13 cellular contexts compared by ENCODE assay signal in genomic region chr6:134375199-134375598, GRCh38.
"Had no signal": no experiment of that assay in that cellular context is flagged by ENCODE, and none has a peak within 500 bp of the region (broad histone marks: within the 10 kb centered on the region; RNA-seq: fewer than 3 reads in every experiment).

No MANE protein-coding gene starts in this region.

- H3K4me1 ChIP-seq: gastrocnemius medialis had no signal

- ATAC-seq: activated naive CD8-positive, alpha-beta T cell treated with anti-CD3 and anti-CD28 coated beads, Interleukin-2, amount 50 U/mL, for 24 hours; gastrocnemius medialis; pancreas had no signal

- H3K27ac ChIP-seq: gastrocnemius medialis, pancreas, uterus had no signal

- H3K36me3 ChIP-seq: gastrocnemius medialis, heart right ventricle, pancreas, uterus had no signal

- H3K4me3 ChIP-seq: dorsolateral prefrontal cortex, gastrocnemius medialis, heart right ventricle, pancreas, uterus had no signal

- H3K27me3 ChIP-seq: dorsolateral prefrontal cortex, gastrocnemius medialis, heart right ventricle, pancreas, uterus had no signal

- H3K9me3 ChIP-seq: gastrocnemius medialis, heart right ventricle, pancreas, uterus had no signal

- DNase-seq: activated CD4-positive, alpha-beta T cell treated with anti-CD3 and anti-CD28 coated beads, Interleukin-2, amount 10 ng/mL, durations not matched to agents 7 days and 5 days; activated CD8-positive, alpha-beta memory T cell treated with anti-CD3 and anti-CD28 coated beads for 24 hours; activated naive CD4-positive, alpha-beta T cell; activated naive CD8-positive, alpha-beta T cell treated with anti-CD3 and anti-CD28 coated beads, Interleukin-2, amount 50 U/mL, for 24 hours; dorsolateral prefrontal cortex; endodermal cell; erythroblast; gastrocnemius medialis; heart right ventricle; pancreas; stimulated activated CD4-positive, alpha-beta T cell treated with anti-CD3 and anti-CD28 coated beads, Interleukin-12 subunit alpha, Interleukin-12 subunit beta, amount 100 ng/mL, for 4 hours; stimulated activated CD4-positive, alpha-beta T cell treated with anti-CD3 and anti-CD28 coated beads, Interleukin-2, amount 100 ng/mL, for 24 hours; uterus had no signal
